22 cellular contexts compared by ENCODE assay signal in the genomic region with DNA sequence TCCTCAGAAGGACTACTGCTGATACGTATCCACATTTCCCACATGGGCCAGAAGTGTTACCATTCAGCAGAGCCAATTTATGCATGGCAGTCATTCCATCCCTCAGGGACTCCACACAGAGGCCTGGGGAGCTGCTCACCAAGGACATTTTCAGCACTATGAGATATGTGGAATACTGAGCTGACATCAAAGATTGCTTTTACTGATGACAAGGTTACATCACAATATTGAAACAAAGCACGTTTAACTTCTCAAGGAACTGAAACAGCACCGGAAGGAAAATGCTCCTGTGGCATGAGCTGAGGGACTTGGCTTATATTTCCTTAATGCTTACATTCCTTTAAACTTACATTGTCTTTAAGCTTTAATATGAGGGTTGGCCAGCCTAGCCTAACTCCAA.
"Had no signal": no experiment of that assay in that cellular context is flagged by ENCODE, and none has a peak within 500 bp of the region (broad histone marks: within the 10 kb centered on the region; RNA-seq: fewer than 3 reads in every experiment).

No MANE protein-coding gene starts in this region.

- ATAC-seq: activated CD4-positive, CD25-positive, alpha-beta regulatory T cell treated with anti-CD3 and anti-CD28 coated beads, Interleukin-2, amount 50 U/mL, for 24 hours; activated CD8-positive, alpha-beta T cell treated with anti-CD3 and anti-CD28 coated beads for 36 hours; activated T-cell treated with anti-CD3 and anti-CD28 coated beads, Interleukin-2, amount 50 U/mL, for 72 hours had no signal

- H3K27ac ChIP-seq: brain microvascular endothelial cell, cardiac muscle cell had no signal

- DNase-seq: activated CD4-positive, alpha-beta T cell treated with anti-CD3 and anti-CD28 coated beads for 4 hours; activated CD8-positive, alpha-beta memory T cell treated with anti-CD3 and anti-CD28 coated beads, Interleukin-2, amount 50 U/mL, for 4 hours; activated CD8-positive, alpha-beta T cell treated with anti-CD3 and anti-CD28 coated beads for 36 hours; activated gamma-delta T cell treated with Interleukin-2 at 50 U/mL for 16 hours; activated naive CD4-positive, alpha-beta T cell treated with anti-CD3 and anti-CD28 coated beads, Interleukin-2, amount 10 ng/mL, durations not matched to agents 7 days and 5 days; activated naive CD8-positive, alpha-beta T cell treated with anti-CD3 and anti-CD28 coated beads for 36 hours; activated T-cell treated with anti-CD3 and anti-CD28 coated beads, Interleukin-2, amount 50 U/mL, for 72 hours; brain microvascular endothelial cell; KG1; NCI-H1105; NCI-H1436 treated with DMSO at 0.1 percent for 48 hours; NCI-H2029; NCI-H2107; NCI-H2171 treated with DMSO at 0.1 percent for 48 hours; NCI-H226; NCI-H526; NCI-H774; NK-92 treated with Interleukin-12 subunit alpha and Interleukin-12 subunit beta, amount 100 ng/mL, for 24 hours; SIG-M5; T-helper 1 cell had no signal

- H3K36me3 ChIP-seq: brain microvascular endothelial cell, cardiac muscle cell had no signal

- H3K27me3 ChIP-seq: brain microvascular endothelial cell, cardiac muscle cell had no signal

- H3K4me3 ChIP-seq: cardiac muscle cell had no signal
